Comparison of ENCODE assay signal across 21 cellular contexts in genomic region chr1:164733070-164733469, GRCh38.
DNase-seq lines count a peak whose midpoint lies in the region; ATAC-seq and TF ChIP-seq lines count a peak whose summit lies in the region.
"Had no signal": no experiment of that assay in that cellular context is flagged by ENCODE, and none has a peak within 500 bp of the region (broad histone marks: within the 10 kb centered on the region; RNA-seq: fewer than 3 reads in every experiment).

No MANE protein-coding gene starts in this region.

- no peak overlapping the region for H3K27ac Mint-ChIP-seq in nephron progenitor cell
- H3K27ac Mint-ChIP-seq: T-helper 17 cell had no signal

- no peaks in the 10 kb centered on the region for H3K36me3 ChIP-seq in GM23248 (ENCODE audit: low read depth)
- H3K36me3 ChIP-seq in RWPE2 (ENCODE audit: low read depth) = no peaks in the 10 kb centered on the region

- peak; percentile 89 for DNase-seq in GM23248
- DNase-seq in RWPE2 (ENCODE audit: low spot score) = no peak
- DNase-seq in fibroblast of pulmonary artery (ENCODE audit: low read depth) = peak; percentile 65
- DNase-seq in skeletal muscle cell (ENCODE audit: low read depth) = peak; percentile 56
- DNase-seq in nephron progenitor cell = no peak
- no peak for DNase-seq in activated CD4-positive, alpha-beta T cell treated with anti-CD3 and anti-CD28 coated beads, Interleukin-2, amount 50 U/mL, for 1 hour
- DNase-seq: activated CD8-positive, alpha-beta memory T cell treated with anti-CD3 and anti-CD28 coated beads, Interleukin-2, amount 50 U/mL, for 48 hours; activated naive CD4-positive, alpha-beta T cell treated with anti-CD3 and anti-CD28 coated beads, Interleukin-2, amount 50 U/mL, for 16 hours; central memory CD4-positive, alpha-beta T cell; effector memory CD4-positive, alpha-beta T cell; H7; midbrain; NCI-H1930; NCI-H69; nucleus accumbens; RPMI8226; stimulated activated naive CD4-positive, alpha-beta T cell treated with Interleukin-2 at 50 U/mL for 16 hours; T-helper 17 cell had no signal

- H3K27me3 ChIP-seq in GM23248 (replicated peaks; ENCODE audit: insufficient read depth) (no peaks in the 10 kb centered on the region), RWPE2 (ENCODE audit: insufficient read depth, poor library complexity, severe bottlenecking) (no peaks in the 10 kb centered on the region)

- H3K27ac ChIP-seq in GM23248 (no peak overlapping the region), RWPE2 (ENCODE audit: poor library complexity, severe bottlenecking) (no peak overlapping the region)
- H3K27ac ChIP-seq: skin epidermis had no signal

- no peaks in the 10 kb centered on the region for H3K9me2 ChIP-seq in GM23248 (ENCODE audit: insufficient read depth)

- in situ Hi-C loops in GM23248 (cut with MboI) = no loop called here

- peaks cover 13% of the 10 kb centered on the region for H3K36me3 Mint-ChIP-seq in nephron progenitor cell (ENCODE audit: low read depth)

- no peak overlapping the region for H2AFZ ChIP-seq in GM23248

- H3K4me1 Mint-ChIP-seq in nephron progenitor cell = peaks cover 54% of the 10 kb centered on the region
- H3K4me1 Mint-ChIP-seq: T-helper 17 cell had no signal

- no peak overlapping the region for H3K4me3 Mint-ChIP-seq in nephron progenitor cell
- H3K4me3 Mint-ChIP-seq: T-helper 17 cell had no signal

- ATAC-seq in RWPE2 (ENCODE audit: low read depth) (peak; percentile 50; the same call in 2 of the 3 replicates), HG03025 (IDR thresholded peaks at IDR 0.05; ENCODE audit: low FRiP score, unreplicated experiment) (no peak), HG02642 (IDR thresholded peaks at IDR 0.05; ENCODE audit: poor library complexity, unreplicated experiment) (no peak)
- ATAC-seq: T-helper 17 cell had no signal

- 31 to 33% methylated on average over 3 of the region's 3 CpGs for WGBS in GM23248 (ENCODE audit: low coverage in 1 of 2, low lambda C conversion rate in 2 of 2, missing lambda C conversion rate in 2 of 2), 2 experiments

- no peaks in the 10 kb centered on the region for H3K27me3 Mint-ChIP-seq in nephron progenitor cell (ENCODE audit: low read depth, poor library complexity)
- H3K27me3 Mint-ChIP-seq: T-helper 17 cell had no signal

- no peaks in the 10 kb centered on the region for H3K9me3 Mint-ChIP-seq in nephron progenitor cell

- H4K20me1 ChIP-seq in GM23248 (ENCODE audit: insufficient read depth) = no peaks in the 10 kb centered on the region

- no peak overlapping the region for H3K9ac ChIP-seq in GM23248

- H3K4me1 ChIP-seq in GM23248 (ENCODE audit: insufficient read depth) (peaks cover 18% of the 10 kb centered on the region), RWPE2 (ENCODE audit: insufficient read depth, poor library complexity, severe bottlenecking) (peaks cover 7% of the 10 kb centered on the region)

- no peak for TF ChIP-seq CTCF in RWPE2 (IDR thresholded peaks at IDR 0.05; ENCODE audit: poor library complexity, severe bottlenecking)
- TF ChIP-seq CTCF in fibroblast of pulmonary artery (IDR thresholded peaks at IDR 0.05; ENCODE audit: low read length, missing control alignments) = no peak
- no peak for TF ChIP-seq CTCF in nephron progenitor cell (IDR thresholded peaks at IDR 0.05)

- H3K4me3 ChIP-seq in GM23248 (no peak overlapping the region), RWPE2 (ENCODE audit: severe bottlenecking) (no peak overlapping the region), fibroblast of pulmonary artery (replicated peaks; ENCODE audit: low read depth, low read length) (no peak overlapping the region), skeletal muscle cell (ENCODE audit: low read depth, low read length) (no peak overlapping the region)
- H3K4me3 ChIP-seq: skin epidermis had no signal

- H3K9me3 ChIP-seq in GM23248 (ENCODE audit: low read depth) (no peaks in the 10 kb centered on the region), RWPE2 (ENCODE audit: severe bottlenecking) (no peaks in the 10 kb centered on the region)

- peaks cover 28% of the 10 kb centered on the region for H3F3A ChIP-seq in GM23248 (ENCODE audit: insufficient read depth)

- H3K4me2 ChIP-seq in GM23248 (ENCODE audit: unreplicated experiment) = peak overlapping the region; percentile 48

- peaks cover 55% of the 10 kb centered on the region for H3K79me2 ChIP-seq in GM23248 (ENCODE audit: insufficient read depth)

Comparison
In these comparisons a context has a peak if more than half of its experiments do, and no peak if none do; other contexts are left out.
1. DNase-seq: peak in GM23248 (single experiment), fibroblast of pulmonary artery (single experiment) and skeletal muscle cell (single experiment); none in RWPE2 (single experiment), nephron progenitor cell (single experiment) and activated CD4-positive, alpha-beta T cell treated with anti-CD3 and anti-CD28 coated beads, Interleukin-2, amount 50 U/mL, for 1 hour (single experiment).